Comparison of ENCODE assay signal across 16 cellular contexts in genomic region chr12:81800298-81801148, GRCh38. TPM values are rescaled to one million over a fixed set of nuclear protein-coding genes. Genes with fewer than 3 reads are reported as not detected.
DNase-seq lines count a peak whose midpoint lies in the region; ATAC-seq and TF ChIP-seq lines count a peak whose summit lies in the region.
"Had no signal": no experiment of that assay in that cellular context is flagged by ENCODE, and none has a peak within 500 bp of the region (broad histone marks: within the 10 kb centered on the region; RNA-seq: fewer than 3 reads in every experiment).

No MANE protein-coding gene starts in this region.

- H3K4me1 ChIP-seq in ACC112 (ENCODE audit: control insufficient read depth, insufficient read depth, low read length, unreplicated experiment) = no peaks in the 10 kb centered on the region
- H3K4me1 ChIP-seq in trophoblast cell (ENCODE audit: control insufficient read depth in 1 of 2, insufficient read depth in 2 of 2, low read length in 2 of 2) = peaks cover 5 to 7% of the 10 kb centered on the region in 2 experiments
- H3K4me1 ChIP-seq: pancreas had no signal

- peak overlapping the region; percentile 49 for H3K4me2 ChIP-seq in trophoblast cell (ENCODE audit: low read length)

- H3K36me3 ChIP-seq in ACC112 (ENCODE audit: insufficient read depth, low read length) = no peaks in the 10 kb centered on the region
- no peaks in the 10 kb centered on the region for H3K36me3 ChIP-seq in trophoblast cell (ENCODE audit: control insufficient read depth in 1 of 2, insufficient read depth in 2 of 2, low read length in 2 of 2)
- H3K36me3 ChIP-seq: pancreas had no signal

- no peak for TF ChIP-seq CTCF in fibroblast of pulmonary artery (IDR thresholded peaks at IDR 0.05; ENCODE audit: low read length, missing control alignments)

- no peak overlapping the region for H4K8ac ChIP-seq in trophoblast cell (ENCODE audit: low read depth, low read length)

- H3K14ac ChIP-seq in trophoblast cell (ENCODE audit: low read length) = no peak overlapping the region

- H2AK5ac ChIP-seq in trophoblast cell (ENCODE audit: low read length) = no peak overlapping the region

- peak overlapping the region; percentile 73 for H2BK5ac ChIP-seq in trophoblast cell (ENCODE audit: low read depth, low read length, poor library complexity)

- H3K79me2 ChIP-seq in ACC112 (ENCODE audit: control insufficient read depth, insufficient read depth, low read length, unreplicated experiment) = no peaks in the 10 kb centered on the region
- no peaks in the 10 kb centered on the region for H3K79me2 ChIP-seq in trophoblast cell (ENCODE audit: control insufficient read depth, insufficient read depth, low read length, poor library complexity)

- H3K4me3 ChIP-seq in ACC112 (ENCODE audit: low read depth, low read length) (no peak overlapping the region), fibroblast of pulmonary artery (replicated peaks; ENCODE audit: low read depth, low read length) (no peak overlapping the region), trophoblast cell (ENCODE audit: low read depth, low read length) (no peak overlapping the region)
- H3K4me3 ChIP-seq: pancreas had no signal

- no peak overlapping the region for H3K23ac ChIP-seq in trophoblast cell (ENCODE audit: low read length)

- DNase-seq in RPMI7951 (ENCODE audit: low read depth) (peak; percentile 39), fibroblast of pulmonary artery (ENCODE audit: low read depth) (peak; percentile 6), trophoblast cell (no peak), RKO (ENCODE audit: low spot score) (no peak), HT-29 (ENCODE audit: low spot score) (no peak)
- DNase-seq: activated CD4-positive, alpha-beta T cell treated with anti-CD3 and anti-CD28 coated beads, Interleukin-2, amount 50 U/mL, for 48 hours; NCI-H1105; NCI-H774; pancreas; stimulated activated CD4-positive, alpha-beta T cell treated with anti-CD3 and anti-CD28 coated beads, Interleukin-4, amount 100 ng/mL, for 1 hour had no signal

- H3K18ac ChIP-seq in trophoblast cell (ENCODE audit: low read length) = no peak overlapping the region

- H3K27ac ChIP-seq in ACC112 (ENCODE audit: low read depth, low read length) = peak overlapping the region; percentile 43
- H3K27ac ChIP-seq in trophoblast cell (ENCODE audit: low read depth, low read length) = peak overlapping the region; percentile 80
- H3K27ac ChIP-seq: HL-60, pancreas had no signal

- no peak overlapping the region for H2BK12ac ChIP-seq in trophoblast cell (ENCODE audit: low read length)

- no peak overlapping the region for H3K4ac ChIP-seq in trophoblast cell (ENCODE audit: low read depth, low read length)

- no peak overlapping the region for H3K9ac ChIP-seq in trophoblast cell (ENCODE audit: low read length)

- H2AFZ ChIP-seq in ACC112 (ENCODE audit: low read length, unreplicated experiment) (peak overlapping the region; percentile 6), trophoblast cell (ENCODE audit: insufficient read depth, low read length, poor library complexity) (no peak overlapping the region)

- H3K27me3 ChIP-seq in ACC112 (ENCODE audit: insufficient read depth, low read length) = peaks cover 4% of the 10 kb centered on the region; the same call in 1 of the 2 replicates
- no peaks in the 10 kb centered on the region for H3K27me3 ChIP-seq in trophoblast cell (ENCODE audit: insufficient read depth, low read length)

- peak overlapping the region; percentile 55 for H2BK120ac ChIP-seq in trophoblast cell (ENCODE audit: insufficient read depth, low read length, poor library complexity)

- no peaks in the 10 kb centered on the region for H3K9me3 ChIP-seq in trophoblast cell (ENCODE audit: insufficient read depth, low read depth, low read length)
- H3K9me3 ChIP-seq: pancreas had no signal

- no peak overlapping the region for H4K12ac ChIP-seq in trophoblast cell (ENCODE audit: low read depth, low read length)

- no CpG with 5 or more reads among the region's 8 CpGs for WGBS in trophoblast cell (ENCODE audit: extremely low coverage, insufficient coverage, insufficient read length)

- no peak for ATAC-seq in HG03025 (IDR thresholded peaks at IDR 0.05; ENCODE audit: low FRiP score, unreplicated experiment)
- ATAC-seq in GM21423 (IDR thresholded peaks at IDR 0.05; ENCODE audit: unreplicated experiment) = no peak

- peaks cover 3% of the 10 kb centered on the region for H3K79me1 ChIP-seq in trophoblast cell (ENCODE audit: low read length)

- no peak overlapping the region for H4K91ac ChIP-seq in trophoblast cell (ENCODE audit: low read depth, low read length)

RNA-seq across cellular contexts. Expression of gene PPFIA2, which starts 41.4 kb away (rescaled TPM):
- 0.20 TPM in 1 of 2 replicates, not detected in the other for total RNA-seq in RPMI7951 (2014; rRNA removed; shearing (Covaris generic))
- 0.08 TPM in 1 of 2 replicates, not detected in the other for polyA plus RNA-seq in trophoblast cell (2013)
- not detected in 2 replicates for total RNA-seq in HT-29 (2014; rRNA removed; shearing (Covaris generic))
- total RNA-seq: endothelial cell of umbilical vein had no signal
- polyA plus RNA-seq: endothelial cell of umbilical vein, keratinocyte had no signal

Comparison
In these comparisons a context has a peak if more than half of its experiments do, and no peak if none do; other contexts are left out.
1. DNase-seq: peak in RPMI7951 (single experiment) and fibroblast of pulmonary artery (single experiment); none in trophoblast cell (0 of 2), RKO (single experiment) and HT-29 (single experiment).